ENCODE assay signal across 16 cellular contexts in the genomic region with DNA sequence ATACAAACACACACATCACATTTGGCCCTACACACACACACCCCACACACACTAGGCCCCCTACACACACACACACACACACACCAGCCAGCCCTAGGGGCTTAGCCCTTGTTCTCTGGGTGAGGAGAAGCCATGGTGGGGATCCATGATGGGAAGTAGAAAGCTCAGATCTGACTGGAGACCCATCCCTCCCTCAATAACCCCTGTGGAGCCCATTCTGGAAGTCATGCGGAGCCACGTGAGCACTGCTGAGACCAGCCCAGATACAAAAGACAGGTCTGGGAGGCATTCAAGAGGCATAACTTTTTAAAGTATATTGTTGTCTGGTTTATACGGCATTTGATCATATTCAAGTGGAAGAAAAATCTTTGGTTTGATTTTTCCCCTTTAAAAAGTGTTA.
"Had no signal": no experiment of that assay in that cellular context is flagged by ENCODE, and none has a peak within 500 bp of the region (broad histone marks: within the 10 kb centered on the region; RNA-seq: fewer than 3 reads in every experiment).

No MANE protein-coding gene starts in this region.

- H3K9me3 Mint-ChIP-seq: naive thymus-derived CD8-positive, alpha-beta T cell had no signal

- H3K27ac Mint-ChIP-seq: naive thymus-derived CD8-positive, alpha-beta T cell had no signal

- H3K4me1 Mint-ChIP-seq: naive thymus-derived CD8-positive, alpha-beta T cell had no signal

- H3K4me3 ChIP-seq: coronary artery, dorsolateral prefrontal cortex, heart left ventricle, mucosa of descending colon, sigmoid colon, skin epidermis, suprapubic skin, thyroid gland, upper lobe of left lung, uterus had no signal

- H3K9me3 ChIP-seq: heart left ventricle, mucosa of descending colon, sigmoid colon, suprapubic skin, thyroid gland, upper lobe of left lung, uterus had no signal

- H3K36me3 Mint-ChIP-seq: naive thymus-derived CD8-positive, alpha-beta T cell had no signal

- H3K27me3 ChIP-seq: heart left ventricle, suprapubic skin, thyroid gland, upper lobe of left lung, uterus had no signal

- ATAC-seq: esophagus mucosa; heart left ventricle; mucosa of descending colon; naive thymus-derived CD8-positive, alpha-beta T cell; stimulated activated naive CD8-positive, alpha-beta T cell treated with anti-CD3 and anti-CD28 coated beads, Interleukin-15, Interleukin-2, amounts not matched to agents 100 U/mL and 50 U/mL, for 24 hours had no signal

- H3K36me3 ChIP-seq: heart left ventricle, sigmoid colon, suprapubic skin, thyroid gland, upper lobe of left lung, uterus had no signal

- H3K4me3 Mint-ChIP-seq: naive thymus-derived CD8-positive, alpha-beta T cell had no signal

- H3K27ac ChIP-seq: coronary artery, dorsolateral prefrontal cortex, heart left ventricle, sigmoid colon, skin epidermis, suprapubic skin, thyroid gland, upper lobe of left lung, uterus had no signal

- H3K4me1 ChIP-seq: sigmoid colon, suprapubic skin, thyroid gland, uterus had no signal

- DNase-seq: dorsolateral prefrontal cortex; effector CD8-positive, alpha-beta T cell; heart left ventricle; hypothalamus; kidney glomerular epithelial cell; mucosa of descending colon; naive thymus-derived CD8-positive, alpha-beta T cell; sigmoid colon; stimulated activated naive CD8-positive, alpha-beta T cell treated with anti-CD3 and anti-CD28 coated beads, Interleukin-15, Interleukin-2, amounts not matched to agents 100 U/mL and 50 U/mL, for 24 hours; thyroid gland; upper lobe of left lung; uterus had no signal
